ENCODE assay signal across 2 cellular contexts in genomic region chr15:98635848-98636247, GRCh38.
TF ChIP-seq lines count a peak whose summit lies in the region.

No MANE protein-coding gene starts in this region.

TF ChIP-seq in GM23338, 12 proteins besides CTCF, POLR2A, EP300 and RAD21:
- TF ChIP-seq ZNF462 (CRISPR knock-in tag; IDR thresholded peaks at IDR 0.05), result no peak
- TF ChIP-seq ZNF114 (CRISPR knock-in tag; IDR thresholded peaks at IDR 0.05), result no peak
- TF ChIP-seq NANOG (IDR thresholded peaks at IDR 0.05; ENCODE audit: borderline replicate concordance), result no peak
- TF ChIP-seq POLR2AphosphoS5 (IDR thresholded peaks at IDR 0.05; ENCODE audit: low read depth), result no peak
- TF ChIP-seq EZH2 (IDR thresholded peaks at IDR 0.05; ENCODE audit: low read depth, unreplicated experiment), result no peak
- TF ChIP-seq CREB1 (CRISPR knock-in tag; IDR thresholded peaks at IDR 0.05; ENCODE audit: low read depth), result no peak
- no peak for TF ChIP-seq STAT1 (IDR thresholded peaks at IDR 0.05; ENCODE audit: unreplicated experiment)
- no peak for TF ChIP-seq REST (IDR thresholded peaks at IDR 0.05; ENCODE audit: unreplicated experiment)

TF ChIP-seq in WTC11, 78 proteins besides CTCF, POLR2A, EP300 and RAD21 (continued from another document):
- no peak for TF ChIP-seq ATF2 (CRISPR knock-in tag; IDR thresholded peaks at IDR 0.05; ENCODE audit: borderline replicate concordance, low read depth)
- no peak for TF ChIP-seq NR1H2 (CRISPR knock-in tag; IDR thresholded peaks at IDR 0.05)
TF ChIP-seq in WTC11: peak in this region for 0.
